In genomic region chr1:70442486-70442885, GRCh38 we compare ENCODE assay signal across 18 cellular contexts. TPM values are rescaled to one million over a fixed set of nuclear protein-coding genes. Genes with fewer than 3 reads are reported as not detected.
A peak's percentile ranks its signal among the peaks of the same experiment; 100 is the strongest.
DNase-seq lines count a peak whose midpoint lies in the region; ATAC-seq and FAIRE-seq lines count a peak whose summit lies in the region.
"Had no signal": no experiment of that assay in that cellular context is flagged by ENCODE, and none has a peak within 500 bp of the region (broad histone marks: within the 10 kb centered on the region; RNA-seq: fewer than 3 reads in every experiment).

No MANE protein-coding gene starts in this region.

- H3K27me3 ChIP-seq in Karpas-422 (ENCODE audit: low read length): no peaks in the 10 kb centered on the region
- H3K27me3 ChIP-seq in subcutaneous abdominal adipose tissue (ENCODE audit: control insufficient read depth in 5 of 5, insufficient read depth in 4 of 5, low read length in 5 of 5): no peaks in the 10 kb centered on the region
- H3K27me3 ChIP-seq: BLaER1 treated with 17β-estradiol and CSF1 and Interleukin-3, amounts not matched to agents 10 nM and 100 nM had no signal

- no peaks in the 10 kb centered on the region for H3K79me2 ChIP-seq in Karpas-422 (ENCODE audit: low read length)

- no peak overlapping the region for H2AFZ ChIP-seq in Karpas-422 (ENCODE audit: low read length)

- DNase-seq in GM19239 (ENCODE audit: insufficient read length, low spot score): no peak
- no peak for DNase-seq in Karpas-422
- peak; percentile 51 for DNase-seq in fibroblast of gingiva (ENCODE audit: low read depth)
- DNase-seq in NCI-H446 (lab: John Stamatoyannopoulos, UW): no peak
- DNase-seq in NCI-H526 treated with DMSO at 0.1 percent for 48 hours (lab: John Stamatoyannopoulos, UW): no peak
- DNase-seq: DMS 273 treated with DMSO at 0.1 percent for 48 hours; HCEC 1CT; KBM-7; NCI-H1048; NCI-H146; NCI-H2081 treated with DMSO at 0.1 percent for 48 hours; NK-92 treated with Interleukin-12 subunit alpha and Interleukin-12 subunit beta, amount 100 ng/mL, for 24 hours; OCI-M1; RPMI8226 had no signal

- H3K9me3 ChIP-seq in Karpas-422 (ENCODE audit: low read length) (no peaks in the 10 kb centered on the region), subcutaneous abdominal adipose tissue (ENCODE audit: control insufficient read depth in 5 of 5, low read length in 5 of 5) (no peaks in the 10 kb centered on the region)
- H3K9me3 ChIP-seq: BLaER1 treated with 17β-estradiol and CSF1 and Interleukin-3, amounts not matched to agents 10 nM and 100 nM had no signal

- H3K4me3 ChIP-seq in Karpas-422 (ENCODE audit: low read length) (no peak overlapping the region), subcutaneous abdominal adipose tissue (ENCODE audit: low read depth in 1 of 5, low read length in 5 of 5) (no peak overlapping the region)
- H3K4me3 ChIP-seq: BLaER1 treated with 17β-estradiol and CSF1 and Interleukin-3, amounts not matched to agents 10 nM and 100 nM; GM12878 had no signal

- H3K9ac ChIP-seq in Karpas-422 (ENCODE audit: low read length) (no peak overlapping the region), subcutaneous abdominal adipose tissue (ENCODE audit: low read length in 5 of 5) (no peak overlapping the region)
- H3K9ac ChIP-seq: BLaER1 treated with 17β-estradiol and CSF1 and Interleukin-3, amounts not matched to agents 10 nM and 100 nM had no signal

- H3K9me2 ChIP-seq in Karpas-422 (replicated peaks; ENCODE audit: insufficient read depth, low read length): no peaks in the 10 kb centered on the region

- peak overlapping the region; percentile 69 for H3K27ac ChIP-seq in Karpas-422 (ENCODE audit: low read length)
- H3K27ac ChIP-seq in subcutaneous abdominal adipose tissue (ENCODE audit: low read depth, low read length): peak overlapping the region; percentile 12
- H3K27ac ChIP-seq: BLaER1 treated with 17β-estradiol and CSF1 and Interleukin-3, amounts not matched to agents 10 nM and 100 nM had no signal

- no peak for ATAC-seq in GM21529 (IDR thresholded peaks at IDR 0.05; ENCODE audit: unreplicated experiment)
- ATAC-seq: GM12878 had no signal

- no peaks in the 10 kb centered on the region for H4K20me1 ChIP-seq in Karpas-422 (ENCODE audit: insufficient read depth, low read depth, low read length)
- H4K20me1 ChIP-seq: BLaER1 treated with 17β-estradiol and CSF1 and Interleukin-3, amounts not matched to agents 10 nM and 100 nM had no signal

- FAIRE-seq in GM19239 (lab: Jason Lieb, UNC): peak; percentile 23
- FAIRE-seq: GM12878 had no signal

- H3K4me1 ChIP-seq in Karpas-422 (ENCODE audit: low read length) (peaks cover 31% of the 10 kb centered on the region), subcutaneous abdominal adipose tissue (ENCODE audit: control insufficient read depth in 5 of 5, insufficient read depth in 5 of 5, low read length in 5 of 5) (peaks cover 0 to 17% (median 0%) of the 10 kb centered on the region in 5 donors)
- H3K4me1 ChIP-seq: BLaER1 treated with 17β-estradiol and CSF1 and Interleukin-3, amounts not matched to agents 10 nM and 100 nM had no signal

- H3K36me3 ChIP-seq in Karpas-422 (ENCODE audit: insufficient read depth, low read length) (no peaks in the 10 kb centered on the region), subcutaneous abdominal adipose tissue (ENCODE audit: control insufficient read depth in 5 of 5, insufficient read depth in 5 of 5, low read length in 5 of 5) (peaks cover 0 to 14% (median 7%) of the 10 kb centered on the region in 5 donors)
- H3K36me3 ChIP-seq: BLaER1 treated with 17β-estradiol and CSF1 and Interleukin-3, amounts not matched to agents 10 nM and 100 nM had no signal

- peak overlapping the region; percentile 54 for H3K4me2 ChIP-seq in Karpas-422 (ENCODE audit: low read depth, low read length, poor library complexity, severe bottlenecking)
- H3K4me2 ChIP-seq: BLaER1 treated with 17β-estradiol and CSF1 and Interleukin-3, amounts not matched to agents 10 nM and 100 nM had no signal

RNA-seq across cellular contexts. Expression of gene CTH, which starts 31.4 kb away (rescaled TPM):
- 23.0 and 63.3 TPM in 2 replicates for total RNA-seq in Karpas-422 (2014; rRNA removed; shearing (Covaris generic); ENCODE audit: low replicate concordance)
